Comparison of ENCODE assay signal across 10 cellular contexts in genomic region chr10:16519250-16519907, GRCh38. TPM values are rescaled to one million over a fixed set of nuclear protein-coding genes. Genes with fewer than 3 reads are reported as not detected.
DNase-seq lines count a peak whose midpoint lies in the region; ATAC-seq and TF ChIP-seq lines count a peak whose summit lies in the region.
"Had no signal": no experiment of that assay in that cellular context is flagged by ENCODE, and none has a peak within 500 bp of the region (broad histone marks: within the 10 kb centered on the region; RNA-seq: fewer than 3 reads in every experiment).

No MANE protein-coding gene starts in this region.

- TF ChIP-seq CTCF in brain (conservative IDR thresholded peaks at IDR 0.05) (no peak), neural crest cell (conservative IDR thresholded peaks at IDR 0.05) (no peak)

- H3K27ac Mint-ChIP-seq in brain, result peak overlapping the region in 1 of 5 experiments; percentile 48
- no peak overlapping the region for H3K27ac Mint-ChIP-seq in neural crest cell (ENCODE audit: unreplicated experiment)

- H3K4me3 Mint-ChIP-seq in brain (peak overlapping the region; percentile 77 to 85 (median 80)), neural crest cell (peak overlapping the region; percentile 83)

- DNase-seq in neural crest cell (ENCODE audit: low read depth, low spot score) (no peak), NCI-H2227 (lab: John Stamatoyannopoulos, UW; ENCODE audit: unreplicated experiment) (no peak), SIG-M5 (lab: John Stamatoyannopoulos, UW) (no peak)
- DNase-seq in stimulated activated CD4-positive, alpha-beta T cell treated with anti-CD3 and anti-CD28 coated beads, Interleukin-4, amount 100 ng/mL, for 24 hours, result no peak
- DNase-seq: nucleus accumbens had no signal

- ATAC-seq in GM18861 (IDR thresholded peaks at IDR 0.05; ENCODE audit: unreplicated experiment) (peak; percentile 47), HG03025 (IDR thresholded peaks at IDR 0.05; ENCODE audit: low FRiP score, unreplicated experiment) (peak; percentile 59), HG02870 (IDR thresholded peaks at IDR 0.05; ENCODE audit: unreplicated experiment) (no peak)

- H3K4me1 Mint-ChIP-seq in brain, result peaks cover 17% of the 10 kb centered on the region
- H3K4me1 Mint-ChIP-seq in neural crest cell, result peaks cover 24% of the 10 kb centered on the region

- H3K36me3 Mint-ChIP-seq in brain (no peaks in the 10 kb centered on the region), neural crest cell (ENCODE audit: low read depth) (no peaks in the 10 kb centered on the region)

- H3K9me3 Mint-ChIP-seq in brain (peaks cover 0 to 6% (median 0%) of the 10 kb centered on the region in 5 experiments), neural crest cell (no peaks in the 10 kb centered on the region)

- H3K27me3 Mint-ChIP-seq in brain, result peaks cover 78% of the 10 kb centered on the region
- peaks cover 88% of the 10 kb centered on the region for H3K27me3 Mint-ChIP-seq in neural crest cell (ENCODE audit: low read depth)

RNA-seq across cellular contexts. Expression of gene C1QL3, which starts 2.3 kb away (rescaled TPM):
- polyA plus RNA-seq in brain (ENCODE audit: insufficient read depth, low read depth, low replicate concordance), result 34.3 TPM
- not detected in 2 replicates for total RNA-seq in neural crest cell
- polyA plus RNA-seq: SK-N-SH had no signal
